12 cellular contexts compared by ENCODE assay signal in the genomic region with DNA sequence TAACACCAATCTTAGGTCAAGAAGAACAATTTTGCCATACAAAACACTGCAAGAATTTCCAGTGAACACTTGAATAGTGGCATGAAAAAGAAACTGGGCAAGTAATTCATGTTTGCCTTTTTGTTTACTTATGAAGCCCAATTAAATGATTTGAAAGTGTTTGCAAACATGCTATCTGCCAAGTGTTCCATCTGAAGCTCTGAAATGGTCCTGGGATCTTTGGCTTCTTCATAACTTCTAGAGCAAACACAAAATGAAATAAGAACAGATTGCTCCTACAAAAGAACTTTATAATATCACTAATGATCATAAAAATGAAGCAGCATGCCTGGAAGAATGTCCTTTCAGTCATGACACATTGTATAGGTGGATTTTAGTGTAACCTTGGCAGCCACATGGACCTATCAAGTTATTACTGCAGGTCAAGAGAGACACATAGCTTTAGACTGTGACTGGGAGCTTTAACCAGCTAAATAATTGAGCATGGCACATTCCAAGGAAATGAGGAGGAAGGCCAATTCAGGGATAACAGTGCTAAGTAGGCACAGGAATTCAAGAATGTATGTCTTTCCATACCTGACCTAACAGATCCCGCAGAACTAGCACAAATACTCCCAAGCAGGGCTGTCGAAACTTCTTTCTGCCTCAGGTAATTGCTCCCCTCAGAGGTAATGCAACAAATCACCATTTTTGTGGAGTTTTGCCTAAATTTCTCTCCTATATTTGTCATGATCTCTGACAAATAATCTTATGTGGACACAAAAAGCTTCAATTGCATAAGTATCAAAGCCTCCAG.
"Had no signal": no experiment of that assay in that cellular context is flagged by ENCODE, and none has a peak within 500 bp of the region (broad histone marks: within the 10 kb centered on the region; RNA-seq: fewer than 3 reads in every experiment).

No MANE protein-coding gene starts in this region.

- DNase-seq: activated CD4-positive, alpha-beta memory T cell treated with anti-CD3 and anti-CD28 coated beads, Interleukin-2, amount 10 ng/mL, durations not matched to agents 7 days and 5 days; activated CD4-positive, alpha-beta T cell treated with anti-CD3 and anti-CD28 coated beads for 36 hours; activated gamma-delta T cell; activated naive CD8-positive, alpha-beta T cell treated with anti-CD3 and anti-CD28 coated beads for 36 hours; activated T-cell treated with anti-CD3 and anti-CD28 coated beads, Interleukin-2, amount 50 U/mL, for 48 hours; anterior cingulate cortex; heart left ventricle; retina; stomach; WERI-Rb-1 had no signal

- ATAC-seq: activated CD4-positive, alpha-beta T cell treated with anti-CD3 and anti-CD28 coated beads for 36 hours; heart left ventricle had no signal

- H3K4me3 ChIP-seq: heart left ventricle, skin epidermis, stomach, thoracic aorta had no signal
